ENCODE assay signal across 8 cellular contexts in genomic region chr11:19071255-19071654, GRCh38. TPM values are rescaled to one million over a fixed set of nuclear protein-coding genes. Genes with fewer than 3 reads are reported as not detected.
DNase-seq lines count a peak whose midpoint lies in the region; ATAC-seq and TF ChIP-seq lines count a peak whose summit lies in the region.

No MANE protein-coding gene starts in this region.

- H3K4me1 ChIP-seq in left lung, result no peaks in the 10 kb centered on the region

- no peak overlapping the region for H3K4me3 Mint-ChIP-seq in activated B cell treated with CpG ODN at 0.5 μM for 24 hours

- peaks cover 0 to 4% of the 10 kb centered on the region in 2 donors for H3K27me3 ChIP-seq in left lung

- intact Hi-C loops in activated B cell treated with CpG ODN at 0.5 μM for 24 hours (cut with micrococcal nuclease), result loop anchor here (1.0 to 10.0 kb wide), 4 partner anchors 254 to 834 kb away; no protein-coding TSS in a partner anchor
- intact Hi-C loops in left lung (cut with DNase I), result loop anchor here in 1 of 2 donors (10.0 kb wide), 1 partner anchor 484 kb away; no protein-coding TSS in a partner anchor

- peaks cover 2% of the 10 kb centered on the region for H3K4me1 Mint-ChIP-seq in activated B cell treated with CpG ODN at 0.5 μM for 24 hours

- H3K27me3 Mint-ChIP-seq in activated B cell treated with CpG ODN at 0.5 μM for 24 hours, result peaks cover 29% of the 10 kb centered on the region

- H3K4me3 ChIP-seq in left lung, result no peak overlapping the region

- H3K27ac Mint-ChIP-seq in activated B cell treated with CpG ODN at 0.5 μM for 24 hours, result no peak overlapping the region

- no peaks in the 10 kb centered on the region for H3K36me3 Mint-ChIP-seq in activated B cell treated with CpG ODN at 0.5 μM for 24 hours (ENCODE audit: low read depth)

- TF ChIP-seq CTCF in activated B cell treated with CpG ODN at 0.5 μM for 24 hours (IDR thresholded peaks at IDR 0.05) (no peak), left lung (IDR thresholded peaks at IDR 0.05) (peak; percentile 77 to 85)

- no peaks in the 10 kb centered on the region for H3K36me3 ChIP-seq in left lung

- H3K27ac ChIP-seq in left lung, result no peak overlapping the region

- peaks cover 15% of the 10 kb centered on the region for H3K9me3 Mint-ChIP-seq in activated B cell treated with CpG ODN at 0.5 μM for 24 hours

- no peaks in the 10 kb centered on the region for H3K9me3 ChIP-seq in left lung

- ATAC-seq in GM18873 (IDR thresholded peaks at IDR 0.05; ENCODE audit: low FRiP score, unreplicated experiment) (peak; percentile 93), HG03139 (IDR thresholded peaks at IDR 0.05; ENCODE audit: unreplicated experiment) (peak; percentile 90), activated B cell treated with CpG ODN at 0.5 μM for 24 hours (ENCODE audit: low read depth) (peak; percentile 70), left lung (peak; percentile 99)

- POLR2A ChIA-PET in activated B cell treated with CpG ODN at 0.5 μM for 24 hours (lab: Charles Lee), result no interaction called here

- CTCF ChIA-PET in activated B cell treated with CpG ODN at 0.5 μM for 24 hours (lab: Charles Lee), result interaction anchor here (1.1 to 1.4 kb wide), 2 partner anchors 483 to 489 kb away, joined by 3 to 6 read pairs; no protein-coding TSS in a partner anchor

- DNase-seq in AG20443 (ENCODE audit: low spot score) (peak; percentile 86), NCI-H2227 treated with DMSO at 0.1 percent for 48 hours (lab: John Stamatoyannopoulos, UW) (peak; percentile 91), activated B cell treated with CpG ODN at 0.5 μM for 24 hours (no peak), cerebellum (ENCODE audit: low spot score) (peak; percentile 23), left lung (peak; percentile 67 to 79)
- peak; percentile 43 to 45 for DNase-seq in stimulated activated CD4-positive, alpha-beta T cell treated with anti-CD3 and anti-CD28 coated beads, Interleukin-4, amount 100 ng/mL, for 48 hours (ENCODE audit: low read depth in 2 of 2)

RNA-seq across cellular contexts. Expression of gene MRGPRX2, which starts 10.7 kb away (rescaled TPM):
- total RNA-seq in activated B cell treated with CpG ODN at 0.5 μM for 24 hours (not detected in 2 replicates), cerebellum (not detected), left lung (not detected)

RNA-seq across cellular contexts. Expression of gene ZDHHC13, which starts 45.7 kb away (rescaled TPM):
- total RNA-seq in activated B cell treated with CpG ODN at 0.5 μM for 24 hours, result 17.1 and 25.2 TPM in 2 replicates
- 22.5 TPM for total RNA-seq in cerebellum
- 10 to 100 TPM; 13.7 to 14.0 TPM for total RNA-seq in left lung
